ENCODE assay signal across 18 cellular contexts in genomic region chr2:20630967-20631366, GRCh38. TPM values are rescaled to one million over a fixed set of nuclear protein-coding genes. Genes with fewer than 3 reads are reported as not detected.
"Had no signal": no experiment of that assay in that cellular context is flagged by ENCODE, and none has a peak within 500 bp of the region (broad histone marks: within the 10 kb centered on the region; RNA-seq: fewer than 3 reads in every experiment).

No MANE protein-coding gene starts in this region.

- H2AFZ ChIP-seq: parathyroid adenoma had no signal

- ATAC-seq: body of pancreas; naive thymus-derived CD8-positive, alpha-beta T cell; psoas muscle had no signal

- H3K4me3 ChIP-seq: body of pancreas, cardiac muscle cell, psoas muscle, testis, transverse colon had no signal

- H3K27me3 ChIP-seq: body of pancreas, cardiac muscle cell, testis, transverse colon had no signal

- H3K27ac ChIP-seq: body of pancreas, cardiac muscle cell, parathyroid adenoma, psoas muscle, testis had no signal

- H3K9me3 ChIP-seq: body of pancreas, psoas muscle, testis, transverse colon had no signal

- DNase-seq: activated CD4-positive, alpha-beta T cell treated with anti-CD3 and anti-CD28 coated beads for 4 hours; activated CD4-positive, alpha-beta T cell treated with anti-CD3 and anti-CD28 coated beads, Interleukin-2, amount 50 U/mL, for 4 hours; activated effector memory CD4-positive, alpha-beta T cell treated with Interleukin-2 at 50 U/mL for 16 hours; activated naive CD4-positive, alpha-beta T cell treated with Interleukin-2 at 50 U/mL for 16 hours; body of pancreas; endodermal cell; glutamatergic neuron; islet precursor cell; midbrain; naive thymus-derived CD8-positive, alpha-beta T cell; nucleus accumbens; stimulated activated naive CD4-positive, alpha-beta T cell treated with Interleukin-2 at 50 U/mL for 16 hours; T-helper 1 cell; testis; transverse colon had no signal

- H3K36me3 ChIP-seq: cardiac muscle cell, transverse colon had no signal

RNA-seq across cellular contexts. Expression of gene GDF7, which starts 36.0 kb away (rescaled TPM):
- total RNA-seq: naive thymus-derived CD8-positive, alpha-beta T cell had no signal
